Comparison of ENCODE assay signal across 38 cellular contexts in genomic region chr11:102544594-102544993, GRCh38. TPM values are rescaled to one million over a fixed set of nuclear protein-coding genes. Genes with fewer than 3 reads are reported as not detected.
"Had no signal": no experiment of that assay in that cellular context is flagged by ENCODE, and none has a peak within 500 bp of the region (broad histone marks: within the 10 kb centered on the region; RNA-seq: fewer than 3 reads in every experiment).

No MANE protein-coding gene starts in this region.

- H3K9me3 ChIP-seq: adrenal gland, SJCRH30 had no signal

- H3K36me3 Mint-ChIP-seq: activated CD4-positive, alpha-beta memory T cell treated with anti-CD3 and anti-CD28 coated beads for 36 hours; activated CD8-positive, alpha-beta memory T cell treated with anti-CD3 and anti-CD28 coated beads, Interleukin-2, amount 10 ng/mL, durations not matched to agents 7 days and 5 days; activated naive CD8-positive, alpha-beta T cell treated with anti-CD3 and anti-CD28 coated beads, Interleukin-2, amount 10 ng/mL, durations not matched to agents 7 days and 5 days; brain; WTC11 had no signal

- H3K4me3 ChIP-seq: adrenal gland, SJCRH30, SK-N-MC had no signal

- H3K27ac ChIP-seq: adrenal gland, KMS-11, SJCRH30, SK-N-MC had no signal

- H3K4me3 Mint-ChIP-seq: activated CD4-positive, alpha-beta memory T cell treated with anti-CD3 and anti-CD28 coated beads for 36 hours; activated CD8-positive, alpha-beta memory T cell treated with anti-CD3 and anti-CD28 coated beads, Interleukin-2, amount 10 ng/mL, durations not matched to agents 7 days and 5 days; activated naive CD8-positive, alpha-beta T cell treated with anti-CD3 and anti-CD28 coated beads, Interleukin-2, amount 10 ng/mL, durations not matched to agents 7 days and 5 days; activated T-cell treated with anti-CD3 and anti-CD28 coated beads, Interleukin-2, amount 50 U/mL, for 72 hours; activated T-helper 17 cell treated with anti-CD3 and anti-CD28 coated beads, Interleukin-2, amount 50 U/mL, for 72 hours; brain; T-helper 1 cell treated with Interleukin-12 subunit alpha and Interleukin-12 subunit beta and Interleukin-4 antibody, amounts not matched to agents 30 μg/mL and 1 μg/mL, for 36 hours; T-helper 2 cell treated with Interferon-gamma antibody and Interleukin-4, amounts not matched to agents 5 μg/mL and 100 μg/mL, for 36 hours; WTC11 had no signal

- H3K36me3 ChIP-seq: adrenal gland, SJCRH30 had no signal

- DNase-seq: activated CD4-positive, alpha-beta memory T cell treated with anti-CD3 and anti-CD28 coated beads for 36 hours; activated CD4-positive, alpha-beta T cell treated with anti-CD3 and anti-CD28 coated beads for 4 hours; activated CD4-positive, alpha-beta T cell treated with anti-CD3 and anti-CD28 coated beads, Interleukin-2, amount 50 U/mL, for 1 hour; activated CD4-positive, CD25-positive, alpha-beta regulatory T cell treated with anti-CD3 and anti-CD28 coated beads, Interleukin-2, amount 50 U/mL, for 72 hours; activated CD8-positive, alpha-beta memory T cell treated with anti-CD3 and anti-CD28 coated beads for 24 hours; activated CD8-positive, alpha-beta memory T cell treated with anti-CD3 and anti-CD28 coated beads, Interleukin-2, amount 10 ng/mL, durations not matched to agents 7 days and 5 days; activated effector memory CD4-positive, alpha-beta T cell treated with anti-CD3 and anti-CD28 coated beads, Interleukin-2, amount 50 U/mL, for 16 hours; activated naive CD4-positive, alpha-beta T cell; activated naive CD4-positive, alpha-beta T cell treated with anti-CD3 and anti-CD28 coated beads, Interleukin-2, amount 50 U/mL, for 16 hours; activated naive CD8-positive, alpha-beta T cell treated with anti-CD3 and anti-CD28 coated beads, Interleukin-2, amount 10 ng/mL, durations not matched to agents 7 days and 5 days; activated T-cell treated with anti-CD3 and anti-CD28 coated beads, Interleukin-2, amount 50 U/mL, for 1 hour; activated T-cell treated with anti-CD3 and anti-CD28 coated beads, Interleukin-2, amount 50 U/mL, for 72 hours; adrenal gland; anterior cingulate cortex; caudate nucleus; cerebellar nuclear complex; MM.1S; NCI-H1092 treated with DMSO at 0.1 percent for 48 hours; NCI-H1417; NCI-H146; NCI-H187; NCI-H2029 treated with DMSO at 0.1 percent for 48 hours; NCI-H2107; NCI-H2171; NCI-H510A; NCI-H526; NCI-H748 treated with DMSO at 0.1 percent for 48 hours; SHP77; SJCRH30 had no signal

- ATAC-seq: activated CD8-positive, alpha-beta memory T cell treated with anti-CD3 and anti-CD28 coated beads, Interleukin-2, amount 10 ng/mL, durations not matched to agents 7 days and 5 days; activated T-cell treated with anti-CD3 and anti-CD28 coated beads, Interleukin-2, amount 50 U/mL, for 72 hours; activated T-helper 17 cell treated with anti-CD3 and anti-CD28 coated beads, Interleukin-2, amount 50 U/mL, for 72 hours; WTC11 had no signal

- H3K27me3 Mint-ChIP-seq: activated CD4-positive, alpha-beta memory T cell treated with anti-CD3 and anti-CD28 coated beads for 36 hours; activated T-helper 17 cell treated with anti-CD3 and anti-CD28 coated beads, Interleukin-2, amount 50 U/mL, for 72 hours had no signal

- H3K27ac Mint-ChIP-seq: activated CD4-positive, alpha-beta memory T cell treated with anti-CD3 and anti-CD28 coated beads for 36 hours; activated CD8-positive, alpha-beta memory T cell treated with anti-CD3 and anti-CD28 coated beads, Interleukin-2, amount 10 ng/mL, durations not matched to agents 7 days and 5 days; activated naive CD8-positive, alpha-beta T cell treated with anti-CD3 and anti-CD28 coated beads, Interleukin-2, amount 10 ng/mL, durations not matched to agents 7 days and 5 days; activated T-cell treated with anti-CD3 and anti-CD28 coated beads, Interleukin-2, amount 50 U/mL, for 72 hours; activated T-helper 17 cell treated with anti-CD3 and anti-CD28 coated beads, Interleukin-2, amount 50 U/mL, for 72 hours; brain; T-helper 1 cell treated with Interleukin-12 subunit alpha and Interleukin-12 subunit beta and Interleukin-4 antibody, amounts not matched to agents 30 μg/mL and 1 μg/mL, for 36 hours; T-helper 2 cell treated with Interferon-gamma antibody and Interleukin-4, amounts not matched to agents 5 μg/mL and 100 μg/mL, for 36 hours; WTC11 had no signal

- H3K4me1 Mint-ChIP-seq: activated T-helper 17 cell treated with anti-CD3 and anti-CD28 coated beads, Interleukin-2, amount 50 U/mL, for 72 hours had no signal

- H3K4me1 ChIP-seq: adrenal gland, SJCRH30 had no signal

- H3K27me3 ChIP-seq: adrenal gland, SJCRH30 had no signal

- H3K9me3 Mint-ChIP-seq: activated CD4-positive, alpha-beta memory T cell treated with anti-CD3 and anti-CD28 coated beads for 36 hours; activated T-cell treated with anti-CD3 and anti-CD28 coated beads, Interleukin-2, amount 50 U/mL, for 72 hours; activated T-helper 17 cell treated with anti-CD3 and anti-CD28 coated beads, Interleukin-2, amount 50 U/mL, for 72 hours; T-helper 1 cell treated with Interleukin-12 subunit alpha and Interleukin-12 subunit beta and Interleukin-4 antibody, amounts not matched to agents 30 μg/mL and 1 μg/mL, for 36 hours; T-helper 2 cell treated with Interferon-gamma antibody and Interleukin-4, amounts not matched to agents 5 μg/mL and 100 μg/mL, for 36 hours; WTC11 had no signal

- H3K4me2 ChIP-seq: KMS-11 had no signal

RNA-seq across cellular contexts. Expression of gene MMP7, which starts 14.0 kb away (rescaled TPM):
- total RNA-seq: activated CD4-positive, alpha-beta memory T cell treated with anti-CD3 and anti-CD28 coated beads for 36 hours; activated CD8-positive, alpha-beta memory T cell treated with anti-CD3 and anti-CD28 coated beads, Interleukin-2, amount 10 ng/mL, durations not matched to agents 7 days and 5 days; activated naive CD8-positive, alpha-beta T cell treated with anti-CD3 and anti-CD28 coated beads, Interleukin-2, amount 10 ng/mL, durations not matched to agents 7 days and 5 days; activated T-cell treated with anti-CD3 and anti-CD28 coated beads, Interleukin-2, amount 50 U/mL, for 72 hours; activated T-helper 17 cell treated with anti-CD3 and anti-CD28 coated beads, Interleukin-2, amount 50 U/mL, for 72 hours; bronchial epithelial cell; OCI-LY7; SJCRH30 had no signal
